Comparison of ENCODE assay signal across 1 cellular context in the genomic region with DNA sequence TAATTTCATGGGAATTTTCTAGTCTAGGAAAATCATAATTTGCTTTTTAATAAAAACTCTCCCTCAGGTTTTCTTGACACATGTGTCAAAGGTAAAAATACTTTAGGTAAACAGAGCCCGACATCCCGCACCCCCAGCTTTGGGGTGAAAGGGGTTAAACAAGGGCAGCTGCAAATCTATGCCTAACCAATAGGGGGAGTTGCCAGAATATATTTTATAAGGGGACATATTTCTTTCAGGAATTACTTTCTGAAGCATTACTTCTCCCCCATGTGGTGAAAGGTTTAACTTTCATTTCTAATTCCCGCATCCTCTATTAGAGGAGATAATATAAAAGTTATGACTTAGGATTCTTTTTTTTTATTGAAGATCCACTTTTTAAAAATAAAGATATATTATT.
TF ChIP-seq lines count a peak whose summit lies in the region.

No MANE protein-coding gene starts in this region.

TF ChIP-seq in HCT116, 20 proteins besides CTCF, POLR2A, EP300 and RAD21 (continued from another document):
- TF ChIP-seq, protein P1, sequence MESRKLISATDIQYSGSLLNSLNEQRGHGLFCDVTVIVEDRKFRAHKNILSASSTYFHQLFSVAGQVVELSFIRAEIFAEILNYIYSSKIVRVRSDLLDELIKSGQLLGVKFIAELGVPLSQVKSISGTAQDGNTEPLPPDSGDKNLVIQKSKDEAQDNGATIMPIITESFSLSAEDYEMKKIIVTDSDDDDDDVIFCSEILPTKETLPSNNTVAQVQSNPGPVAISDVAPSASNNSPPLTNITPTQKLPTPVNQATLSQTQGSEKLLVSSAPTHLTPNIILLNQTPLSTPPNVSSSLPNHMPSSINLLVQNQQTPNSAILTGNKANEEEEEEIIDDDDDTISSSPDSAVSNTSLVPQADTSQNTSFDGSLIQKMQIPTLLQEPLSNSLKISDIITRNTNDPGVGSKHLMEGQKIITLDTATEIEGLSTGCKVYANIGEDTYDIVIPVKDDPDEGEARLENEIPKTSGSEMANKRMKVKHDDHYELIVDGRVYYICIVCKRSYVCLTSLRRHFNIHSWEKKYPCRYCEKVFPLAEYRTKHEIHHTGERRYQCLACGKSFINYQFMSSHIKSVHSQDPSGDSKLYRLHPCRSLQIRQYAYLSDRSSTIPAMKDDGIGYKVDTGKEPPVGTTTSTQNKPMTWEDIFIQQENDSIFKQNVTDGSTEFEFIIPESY (IDR thresholded peaks at IDR 0.05; ENCODE audit: extremely low read depth, insufficient replicate concordance, low read length), result no peak
- TF ChIP-seq JUND (IDR thresholded peaks at IDR 0.05) (no peak), YY1 (IDR thresholded peaks at IDR 0.05; ENCODE audit: extremely low read depth, insufficient replicate concordance, low read depth, low read length) (no peak), TCF7L2 (IDR thresholded peaks at IDR 0.05; ENCODE audit: borderline replicate concordance, extremely low read depth, insufficient read depth, insufficient read length) (no peak)
- TF ChIP-seq, protein P2, sequence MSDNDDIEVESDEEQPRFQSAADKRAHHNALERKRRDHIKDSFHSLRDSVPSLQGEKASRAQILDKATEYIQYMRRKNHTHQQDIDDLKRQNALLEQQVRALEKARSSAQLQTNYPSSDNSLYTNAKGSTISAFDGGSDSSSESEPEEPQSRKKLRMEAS (IDR thresholded peaks at IDR 0.05), result no peak
